ENCODE assay signal across 7 cellular contexts in the genomic region with DNA sequence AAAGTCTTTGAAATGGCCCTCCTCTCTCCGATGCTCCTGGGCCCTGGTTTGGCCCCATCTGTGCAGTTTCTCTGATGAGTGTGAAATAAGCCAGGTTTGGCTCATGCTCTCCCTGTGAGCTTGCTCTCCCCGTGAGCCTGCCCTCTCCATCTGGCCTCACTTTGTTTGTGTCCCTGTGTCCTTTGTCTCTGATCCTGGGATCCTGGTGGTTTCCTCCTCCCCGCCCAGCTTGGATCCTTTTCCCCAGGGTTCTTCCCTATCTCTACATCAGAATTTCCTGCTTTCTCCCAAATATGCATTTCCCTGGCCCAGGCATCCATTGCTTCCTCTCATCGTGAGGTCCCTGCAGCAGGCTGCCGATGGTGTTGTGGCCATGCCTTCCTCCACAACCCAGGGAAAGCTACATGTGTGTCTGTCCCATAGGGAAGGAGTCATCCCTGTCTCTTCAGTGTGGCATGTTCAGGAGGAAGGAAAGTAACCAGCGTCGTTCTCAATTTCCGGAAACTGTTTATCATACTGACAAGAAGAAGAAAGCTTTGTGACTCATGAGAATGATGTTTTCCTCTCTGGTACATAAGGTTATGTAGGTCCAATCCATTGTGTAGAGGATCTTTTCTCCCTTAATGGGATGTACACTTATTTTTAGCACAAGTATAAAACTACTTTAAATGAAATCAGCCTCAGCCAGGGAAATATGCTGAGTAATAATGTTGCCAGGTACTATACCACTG.
DNase-seq lines count a peak whose midpoint lies in the region; ATAC-seq, FAIRE-seq and TF ChIP-seq lines count a peak whose summit lies in the region.
"Not testable (repeated sequence)": the region's sequence is repeated elsewhere in the genome, so short reads cannot be mapped to it uniquely, and the experiment has no call there.

No MANE protein-coding gene starts in this region.

- BruUV-seq in HCT116 (replicated peaks; lab: Mats Ljungman, UMichigan) = TSS peak; percentile 82

- not testable (repeated sequence) for H3K4me1 Mint-ChIP-seq in activated CD4-positive, alpha-beta T cell treated with anti-CD3 and anti-CD28 coated beads for 36 hours

- FAIRE-seq in RCC 7860 (lab: Jason Lieb, UNC) = not testable (repeated sequence)

- H3K9me2 ChIP-seq in HCT116 (ENCODE audit: insufficient read depth) = not testable (repeated sequence)

- H3K4me1 ChIP-seq in HCT116 (ENCODE audit: control insufficient read depth in 1 of 2, insufficient read depth in 2 of 2, low read length in 2 of 2) = peaks cover 0 to 25% of the 10 kb centered on the region in 2 experiments; a peak in 2 of 4 replicates
- not testable (repeated sequence) for H3K4me1 ChIP-seq in mesodermal cell (ENCODE audit: control insufficient read depth, insufficient read depth, low read length, poor library complexity, severe bottlenecking)

- WGBS in mesodermal cell (ENCODE audit: insufficient coverage in 2 of 2), 2 experiments = 27 to 65% methylated on average over 1 to 2 of the region's 8 CpGs

- H3K27me3 Mint-ChIP-seq in activated CD4-positive, alpha-beta T cell treated with anti-CD3 and anti-CD28 coated beads for 36 hours = not testable (repeated sequence)

- H3K4me3 ChIP-seq in HCT116 (replicated peaks in 1 of 2; ENCODE audit: low read depth in 1 of 2, low read length in 2 of 2); mesodermal cell (ENCODE audit: extremely low read depth, insufficient read depth, low read length, poor library complexity, severe bottlenecking): not testable (repeated sequence)

- TF ChIP-seq CTCF in C4-2B (conservative IDR thresholded peaks at IDR 0.05); HCT116 (IDR thresholded peaks at IDR 0.05 in 2 of 3, conservative IDR thresholded peaks at IDR 0.05 in 1 of 3; ENCODE audit: borderline replicate concordance in 1 of 3, insufficient read depth in 1 of 3, low read depth in 2 of 3, low read length in 2 of 3): not testable (repeated sequence)

- not testable (repeated sequence) for TF ChIP-seq POLR2A in HCT116 (IDR thresholded peaks at IDR 0.05; ENCODE audit: borderline replicate concordance, extremely low read depth, insufficient read depth, insufficient read length)

- H3K27ac ChIP-seq in C4-2B (peak overlapping the region; percentile 40; the same call in 1 of the 2 replicates), HCT116 (ENCODE audit: low read depth, low read length) (peak overlapping the region; percentile 58), mesodermal cell (ENCODE audit: low read depth, low read length, severe bottlenecking) (peak overlapping the region; percentile 41)

- not testable (repeated sequence) for H3K36me3 ChIP-seq in HCT116 (ENCODE audit: control insufficient read depth in 1 of 2, insufficient read depth in 2 of 2, low read length in 2 of 2); mesodermal cell (ENCODE audit: control insufficient read depth, insufficient read depth, low read length)

- H2AFZ ChIP-seq in HCT116 (ENCODE audit: low read depth, low read length, poor library complexity, severe bottlenecking) = not testable (repeated sequence)

- not testable (repeated sequence) for TF ChIP-seq RAD21 in HCT116 (IDR thresholded peaks at IDR 0.05; ENCODE audit: low read depth)

- not testable (repeated sequence) for H3K79me2 ChIP-seq in HCT116 (ENCODE audit: insufficient read depth, low read length)

- RAD21 ChIA-PET in HCT116 (lab: Charles Lee; ENCODE audit: low non-redundant PET in 1 of 2, low total read pairs in 2 of 2, uncharacterized antibody in 2 of 2, unreplicated experiment in 2 of 2) = not testable (repeated sequence)

- peak overlapping the region; percentile 28 for H3K9ac ChIP-seq in HCT116 (ENCODE audit: low read length)

- not testable (repeated sequence) for H3K36me3 Mint-ChIP-seq in activated CD4-positive, alpha-beta T cell treated with anti-CD3 and anti-CD28 coated beads for 36 hours (ENCODE audit: low read depth)

- H4K20me1 ChIP-seq in HCT116 (ENCODE audit: insufficient read depth) = not testable (repeated sequence)

- H3K9me3 ChIP-seq in HCT116 (ENCODE audit: control insufficient read depth in 1 of 2, insufficient read depth in 1 of 2, low read depth in 1 of 2, low read length in 2 of 2); mesodermal cell (ENCODE audit: control insufficient read depth, low read length): not testable (repeated sequence)

- not testable (repeated sequence) for ATAC-seq in HCT116; activated CD4-positive, alpha-beta T cell treated with anti-CD3 and anti-CD28 coated beads for 36 hours

- H3K27me3 ChIP-seq in HCT116 (ENCODE audit: insufficient read depth, low read length) = not testable (repeated sequence)

- intact Hi-C loops in HCT116 (cut with micrococcal nuclease); activated CD4-positive, alpha-beta T cell treated with anti-CD3 and anti-CD28 coated beads for 36 hours (cut with DNase I, micrococcal nuclease): not testable (repeated sequence)

- CTCF ChIA-PET in HCT116 (lab: Charles Lee); activated CD4-positive, alpha-beta T cell treated with anti-CD3 and anti-CD28 coated beads for 36 hours (lab: Charles Lee): not testable (repeated sequence)

- DNase-seq in HCT116 (ENCODE audit: low read depth, low spot score) = peak; percentile 32
- DNase-seq in RCC 7860 (ENCODE audit: low spot score) = peak; percentile 61
- DNase-seq in activated CD4-positive, alpha-beta T cell treated with anti-CD3 and anti-CD28 coated beads for 36 hours = not testable (repeated sequence)
- DNase-seq in dermis blood vessel endothelial cell = peak; percentile 88
- DNase-seq in glomerular visceral epithelial cell (ENCODE audit: extremely low spot score) = peak; percentile 33

- not testable (repeated sequence) for H3K9me3 Mint-ChIP-seq in activated CD4-positive, alpha-beta T cell treated with anti-CD3 and anti-CD28 coated beads for 36 hours (ENCODE audit: low read depth)

- POLR2A ChIA-PET in HCT116 (lab: Charles Lee); activated CD4-positive, alpha-beta T cell treated with anti-CD3 and anti-CD28 coated beads for 36 hours (lab: Charles Lee): not testable (repeated sequence)

- H3K4me2 ChIP-seq in HCT116 (ENCODE audit: low read length) = peak overlapping the region; percentile 43

- H3K27ac Mint-ChIP-seq in activated CD4-positive, alpha-beta T cell treated with anti-CD3 and anti-CD28 coated beads for 36 hours = peak overlapping the region; percentile 31

- H3K4me3 Mint-ChIP-seq in activated CD4-positive, alpha-beta T cell treated with anti-CD3 and anti-CD28 coated beads for 36 hours = not testable (repeated sequence)

TF ChIP-seq in HCT116, 20 proteins besides CTCF, POLR2A, EP300 and RAD21:
- TF ChIP-seq FOSL1 (IDR thresholded peaks at IDR 0.05; ENCODE audit: low read depth) (0 out of 2 replicates have a peak, but pooled peaks have one; percentile 41), SP1 (IDR thresholded peaks at IDR 0.05; ENCODE audit: low read depth) (peak; percentile 22; the same call in 1 of the 2 replicates)
